Comparison of ENCODE assay signal across 25 cellular contexts in genomic region chr2:8592736-8593135, GRCh38.
DNase-seq lines count a peak whose midpoint lies in the region; ATAC-seq and TF ChIP-seq lines count a peak whose summit lies in the region.
"Had no signal": no experiment of that assay in that cellular context is flagged by ENCODE, and none has a peak within 500 bp of the region (broad histone marks: within the 10 kb centered on the region; RNA-seq: fewer than 3 reads in every experiment).

No MANE protein-coding gene starts in this region.

- no peak overlapping the region for H2AK9ac ChIP-seq in IMR-90 (replicated peaks; ENCODE audit: low read depth, low read length, poor library complexity)

- no peak overlapping the region for H4K91ac ChIP-seq in IMR-90 (ENCODE audit: insufficient read depth, low read depth, low read length)

- TF ChIP-seq POLR2A in IMR-90 (IDR thresholded peaks at IDR 0.05; ENCODE audit: low read depth, low read length) (no peak), erythroblast (IDR thresholded peaks at IDR 0.05; ENCODE audit: low read length) (no peak)

- TF ChIP-seq CTCF in IMR-90 (conservative IDR thresholded peaks at IDR 0.05; ENCODE audit: low read depth, low read length): no peak

- intact Hi-C loops in IMR-90 (cut with micrococcal nuclease): no loop called here
- intact Hi-C loops in Right ventricle myocardium inferior (cut with DNase I): no loop called here
- intact Hi-C loops in posterior vena cava (cut with DNase I): no loop called here

- ATAC-seq in IMR-90 (ENCODE audit: low read depth) (no peak), Right ventricle myocardium inferior (peak; percentile 72), GM19023 (IDR thresholded peaks at IDR 0.05; ENCODE audit: unreplicated experiment) (no peak), GM18511 (IDR thresholded peaks at IDR 0.05; ENCODE audit: unreplicated experiment) (no peak)
- ATAC-seq: activated T-helper 17 cell treated with anti-CD3 and anti-CD28 coated beads, Interleukin-2, amount 50 U/mL, for 72 hours had no signal

- dilution Hi-C loops in IMR-90 (cut with HindIII; ENCODE audit: low sequenced_read_pairs, unreplicated experiment): no loop called here

- H3K4me3 ChIP-seq in IMR-90 (ENCODE audit: insufficient read depth, low read depth, low read length): no peak overlapping the region
- H3K4me3 ChIP-seq: esophagus squamous epithelium, tibial nerve had no signal

- no peak overlapping the region for H3K56ac ChIP-seq in IMR-90 (ENCODE audit: extremely low read depth, insufficient read depth, low read length)

- no peak overlapping the region for H3K18ac ChIP-seq in IMR-90 (ENCODE audit: low read depth, low read length)

- H2AK5ac ChIP-seq in IMR-90 (ENCODE audit: low read depth, low read length): 0 out of 2 replicates have a peak overlapping the region, but pooled peaks have one; percentile 21

- H3K27ac ChIP-seq in IMR-90 (ENCODE audit: insufficient read depth, low read length): no peak overlapping the region
- H3K27ac ChIP-seq: esophagus squamous epithelium, tibial nerve had no signal

- no TSS peak for BruUV-seq in IMR-90 (replicated peaks; lab: Mats Ljungman, UMichigan)

- peaks cover 17% of the 10 kb centered on the region for H3K9me1 ChIP-seq in IMR-90 (ENCODE audit: insufficient read depth, low read length)

- no peak for DNase-seq in IMR-90
- DNase-seq in Right ventricle myocardium inferior (ENCODE audit: missing footprints): no peak
- DNase-seq in kidney tubule cell (ENCODE audit: low spot score): peak; percentile 49
- DNase-seq in posterior vena cava (ENCODE audit: low spot score): peak; percentile 56
- DNase-seq in cerebellum (ENCODE audit: low spot score): no peak
- no peak for DNase-seq in erythroblast (lab: John Stamatoyannopoulos, UW)
- DNase-seq: activated CD4-positive, alpha-beta T cell treated with anti-CD3 and anti-CD28 coated beads, Interleukin-2, amount 50 U/mL, for 48 hours; activated CD4-positive, CD25-positive, alpha-beta regulatory T cell; activated CD8-positive, alpha-beta memory T cell treated with anti-CD3 and anti-CD28 coated beads, Interleukin-2, amount 50 U/mL, for 4 hours; anterior cingulate cortex; CD4-positive, alpha-beta memory T cell; esophagus squamous epithelium; foreskin melanocyte; hypothalamus; immature natural killer cell; NCI-H1048; NCI-H1694 treated with DMSO at 0.1 percent for 48 hours; NCI-H2171 treated with DMSO at 0.1 percent for 48 hours; NCI-H526; posterior cingulate gyrus; SIG-M5 had no signal

- H3K4ac ChIP-seq in IMR-90 (ENCODE audit: low read depth, low read length): no peak overlapping the region

- no peaks in the 10 kb centered on the region for H3K4me1 ChIP-seq in IMR-90 (ENCODE audit: control insufficient read depth, insufficient read depth, low read length)
- H3K4me1 ChIP-seq: esophagus squamous epithelium had no signal

- H3K4me2 ChIP-seq in IMR-90 (ENCODE audit: low read depth, low read length): no peak overlapping the region

- no peak overlapping the region for H4K5ac ChIP-seq in IMR-90 (ENCODE audit: low read depth, low read length)

- H3K9me3 ChIP-seq in IMR-90 (ENCODE audit: control insufficient read depth, insufficient read depth, low read length): no peaks in the 10 kb centered on the region
- H3K9me3 ChIP-seq: esophagus squamous epithelium, tibial nerve had no signal

- H3K23ac ChIP-seq in IMR-90 (ENCODE audit: low read depth, low read length): no peak overlapping the region

- TF ChIP-seq RAD21 in IMR-90 (IDR thresholded peaks at IDR 0.05; ENCODE audit: low read length): no peak

- POLR2A ChIA-PET in IMR-90 (lab: Charles Lee; ENCODE audit: unreplicated experiment): no interaction called here

- no peak overlapping the region for H2BK120ac ChIP-seq in IMR-90 (ENCODE audit: low read depth, low read length)

- in situ Hi-C loops in IMR-90 (cut with MboI; ENCODE audit: low sequenced_read_pairs): no loop called here

- no peak overlapping the region for H2BK5ac ChIP-seq in IMR-90 (ENCODE audit: low read depth, low read length, poor library complexity, severe bottlenecking)

- no peak overlapping the region for H2BK20ac ChIP-seq in IMR-90 (ENCODE audit: low read depth, low read length)

- CTCF ChIA-PET in IMR-90 (lab: Yijun Ruan, JAX): no interaction called here

- H3K9ac ChIP-seq in IMR-90 (ENCODE audit: low read depth, low read length): no peak overlapping the region

- no peak overlapping the region for H4K8ac ChIP-seq in IMR-90 (ENCODE audit: low read depth in 2 of 2, low read length in 2 of 2)

- no peaks in the 10 kb centered on the region for H3K36me3 ChIP-seq in IMR-90 (ENCODE audit: control insufficient read depth, insufficient read depth, low read length)
- H3K36me3 ChIP-seq: esophagus squamous epithelium, tibial nerve had no signal

- peaks cover 2% of the 10 kb centered on the region; the same call in 1 of the 2 replicates for H3K27me3 ChIP-seq in IMR-90 (ENCODE audit: control insufficient read depth, insufficient read depth, low read length)
- H3K27me3 ChIP-seq: tibial nerve had no signal

- H3K14ac ChIP-seq in IMR-90 (replicated peaks; ENCODE audit: low read depth, low read length): no peak overlapping the region

- H4K20me1 ChIP-seq in IMR-90 (ENCODE audit: insufficient read depth, low read length): no peaks in the 10 kb centered on the region

- H2AFZ ChIP-seq in IMR-90 (replicated peaks; ENCODE audit: low read length, poor library complexity): peak overlapping the region; percentile 58

- 67% methylated on average over 3 of the region's 7 CpGs; no CpG with 5 or more reads in 1 of the 2 experiments for WGBS in IMR-90 (ENCODE audit: extremely low coverage in 2 of 2, insufficient read length in 1 of 2), 2 experiments

- no peaks in the 10 kb centered on the region for H3K79me1 ChIP-seq in IMR-90 (ENCODE audit: low read depth in 1 of 2, low read length in 2 of 2)

- no peak overlapping the region for H2BK15ac ChIP-seq in IMR-90 (ENCODE audit: low read depth, low read length)

TF ChIP-seq in IMR-90, 13 proteins besides CTCF, POLR2A, EP300 and RAD21:
- no peak for TF ChIP-seq CEBPB (IDR thresholded peaks at IDR 0.05; ENCODE audit: low read depth, low read length)
- no peak for TF ChIP-seq MAZ (IDR thresholded peaks at IDR 0.05; ENCODE audit: borderline replicate concordance, low read depth, low read length)
TF ChIP-seq in IMR-90: peak in this region for 0.

Comparison
In these comparisons a context has a peak if more than half of its experiments do, and no peak if none do; other contexts are left out.
1. DNase-seq: peak in kidney tubule cell (single experiment) and posterior vena cava (single experiment); none in IMR-90 (single experiment), Right ventricle myocardium inferior (single experiment), cerebellum (single experiment) and erythroblast (0 of 2).